17 cellular contexts compared by ENCODE assay signal in genomic region chr1:52268372-52268771, GRCh38.
DNase-seq lines count a peak whose midpoint lies in the region; FAIRE-seq and TF ChIP-seq lines count a peak whose summit lies in the region.
"Had no signal": no experiment of that assay in that cellular context is flagged by ENCODE, and none has a peak within 500 bp of the region (broad histone marks: within the 10 kb centered on the region; RNA-seq: fewer than 3 reads in every experiment).

No MANE protein-coding gene starts in this region.

- DNase-seq in SIG-M5 treated with dmso at 0.1 percent for 504 hours (lab: John Stamatoyannopoulos, UW; ENCODE audit: unreplicated experiment): peak; percentile 12
- DNase-seq in SIG-M5 (lab: John Stamatoyannopoulos, UW): no peak
- peak in 4 of 7 donors; percentile 16 to 56 (median 25) for DNase-seq in adrenal gland
- peak; percentile 9 for DNase-seq in iPS DF 4.7 (ENCODE audit: extremely low read depth, low spot score)
- peak; percentile 16 for DNase-seq in stromal cell of bone marrow (ENCODE audit: low read depth)
- DNase-seq in GM19239 (ENCODE audit: insufficient read length, low spot score): no peak
- DNase-seq in GOT3 (lab: John Stamatoyannopoulos, UW): no peak
- no peak for DNase-seq in activated effector memory CD4-positive, alpha-beta T cell treated with Interleukin-2 at 50 U/mL for 16 hours
- DNase-seq: activated CD4-positive, CD25-positive, alpha-beta regulatory T cell treated with anti-CD3 and anti-CD28 coated beads, Interleukin-2, amount 50 U/mL, for 72 hours; activated T-cell treated with anti-CD3 and anti-CD28 coated beads, Interleukin-2, amount 50 U/mL, for 4 hours; DMS79; effector CD8-positive, alpha-beta T cell; NCI-H1092; NCI-H446; Right ventricle myocardium superior had no signal

- no peak overlapping the region for H3K4me3 ChIP-seq in adrenal gland
- H3K4me3 ChIP-seq: hepatocyte, tibial nerve had no signal

- no peaks in the 10 kb centered on the region for H3K27me3 ChIP-seq in adrenal gland
- H3K27me3 ChIP-seq: hepatocyte, tibial nerve had no signal

- no peak for TF ChIP-seq POLR2A in adrenal gland (IDR thresholded peaks at IDR 0.05)

- no peak for TF ChIP-seq CTCF in adrenal gland (IDR thresholded peaks at IDR 0.05)

- no peak overlapping the region for H3K27ac ChIP-seq in adrenal gland
- H3K27ac ChIP-seq: hepatocyte, tibial nerve had no signal

- no peak for FAIRE-seq in GM19239 (lab: Jason Lieb, UNC)

- H3K9me3 ChIP-seq in adrenal gland (replicated peaks in 1 of 3): no peaks in the 10 kb centered on the region
- H3K9me3 ChIP-seq: tibial nerve had no signal

- no peaks in the 10 kb centered on the region for H3K36me3 ChIP-seq in adrenal gland (replicated peaks in 1 of 2)

- no peaks in the 10 kb centered on the region for H3K4me1 ChIP-seq in adrenal gland (replicated peaks in 1 of 2)

- 62 to 65% (median 63%) methylated on average over 3 of the region's 3 CpGs for WGBS in adrenal gland, 4 donors

- intact Hi-C loops in adrenal gland (cut with DNase I): no loop called here

Comparison
In these comparisons a context has a peak if more than half of its experiments do, and no peak if none do; other contexts are left out.
1. DNase-seq: peak in SIG-M5 treated with dmso at 0.1 percent for 504 hours (single experiment), adrenal gland (4 of 7), iPS DF 4.7 (single experiment) and stromal cell of bone marrow (single experiment); none in SIG-M5 (single experiment), GM19239 (single experiment), GOT3 (single experiment) and activated effector memory CD4-positive, alpha-beta T cell treated with Interleukin-2 at 50 U/mL for 16 hours (single experiment).